ENCODE assay signal across 9 cellular contexts in genomic region chr4:2793920-2794706, GRCh38. TPM values are rescaled to one million over a fixed set of nuclear protein-coding genes. Genes with fewer than 3 reads are reported as not detected.
DNase-seq lines count a peak whose midpoint lies in the region; ATAC-seq, FAIRE-seq and TF ChIP-seq lines count a peak whose summit lies in the region.
"Had no signal": no experiment of that assay in that cellular context is flagged by ENCODE, and none has a peak within 500 bp of the region (broad histone marks: within the 10 kb centered on the region; RNA-seq: fewer than 3 reads in every experiment).

No MANE protein-coding gene starts in this region.

- H3K4me1 ChIP-seq in H1 (replicated peaks in 1 of 4; ENCODE audit: control insufficient read depth in 3 of 4, insufficient read depth in 4 of 4, low read length in 3 of 4), result peaks cover 0 to 21% (median 10%) of the 10 kb centered on the region in 4 experiments; a peak in 6 of 7 replicates

- H3K27ac Mint-ChIP-seq in naive B cell, result peak overlapping the region in 4 of 6 donors; percentile 82 to 95 (median 92)

- ATAC-seq in naive B cell (ENCODE audit: low read depth in 2 of 2) (no peak), omental fat pad (ENCODE audit: low FRiP score) (no peak), GM21526 (IDR thresholded peaks at IDR 0.05; ENCODE audit: low FRiP score, unreplicated experiment) (no peak)

- H3K79me1 ChIP-seq in H1 (ENCODE audit: low read depth, low read length), result 0 out of 2 replicates have a peak, but pooled peaks cover 2% of the 10 kb centered on the region

- no peak overlapping the region for H2BK20ac ChIP-seq in H1 (ENCODE audit: low read length)

- H3K27ac ChIP-seq in H1 (ENCODE audit: low read depth, low read length), result no peak overlapping the region
- H3K27ac ChIP-seq: 22Rv1 had no signal

- no peak overlapping the region for H2AFZ ChIP-seq in H1 (ENCODE audit: low read length)

- H3K27me3 Mint-ChIP-seq in naive B cell, result no peaks in the 10 kb centered on the region

- WGBS in H1 (ENCODE audit: extremely low coverage in 1 of 2, insufficient coverage in 1 of 2, insufficient read length in 1 of 2, insufficient replicate concordance in 2 of 2, low coverage in 1 of 2, low lambda C conversion rate in 2 of 2, missing lambda C conversion rate in 1 of 2), 2 experiments, result 84% methylated on average over 14 of the region's 14 CpGs; no CpG with 5 or more reads in 1 of the 2 experiments

- H4K91ac ChIP-seq in H1 (replicated peaks; ENCODE audit: insufficient read length, low read length), result no peak overlapping the region

- no peak overlapping the region for H3K56ac ChIP-seq in H1 (replicated peaks; ENCODE audit: insufficient read length, low read depth, low read length)

- H3K14ac ChIP-seq in H1 (ENCODE audit: insufficient read length), result no peak overlapping the region

- CTCF ChIA-PET in H1 (lab: Charles Lee; ENCODE audit: partially characterized antibody), result interaction anchor here (1.4 to 1.5 kb wide), 2 partner anchors 30 to 37 kb away, joined by 3 to 4 read pairs; no protein-coding TSS in a partner anchor

- H4K8ac ChIP-seq in H1 (ENCODE audit: extremely low read depth, insufficient read depth, low read length), result 0 out of 2 replicates have a peak overlapping the region, but pooled peaks have one; percentile 28

- no peak for TF ChIP-seq EP300 in H1 (IDR thresholded peaks at IDR 0.05; ENCODE audit: borderline replicate concordance in 1 of 2, low read depth in 2 of 2, low read length in 2 of 2)

- no peaks in the 10 kb centered on the region for H3K36me3 Mint-ChIP-seq in naive B cell

- H3K27me3 ChIP-seq in H1 (replicated peaks in 1 of 4; ENCODE audit: control insufficient read depth in 3 of 4, extremely low read depth in 1 of 4, insufficient read depth in 3 of 4, low read length in 3 of 4), result peaks cover 0 to 19% (median 12%) of the 10 kb centered on the region in 4 experiments; a peak in 5 of 7 replicates

- H3K36me3 ChIP-seq in H1 (ENCODE audit: control insufficient read depth in 2 of 4, insufficient read depth in 4 of 4, low read length in 3 of 4), result no peaks in the 10 kb centered on the region

- H3K4me3 Mint-ChIP-seq in naive B cell, result peak overlapping the region; percentile 82 to 97 (median 90)

- H3K9me3 ChIP-seq in H1 (ENCODE audit: insufficient read depth in 2 of 2, low read depth in 1 of 2, low read length in 1 of 2), result no peaks in the 10 kb centered on the region; a peak in 1 of 4 replicates

- H3K23ac ChIP-seq in H1 (ENCODE audit: insufficient read length), result no peak overlapping the region

- peak overlapping the region; percentile 48 to 81 for H3K4me2 ChIP-seq in H1 (ENCODE audit: insufficient read depth in 1 of 2, low read depth in 2 of 2, low read length in 2 of 2)

- H3K4me3 ChIP-seq in H1 (ENCODE audit: extremely low read depth in 1 of 4, insufficient read depth in 2 of 4, low read depth in 3 of 4, low read length in 4 of 4), result peak overlapping the region; percentile 38 to 65 (median 40); a peak in 5 of 8 replicates

- H3K23me2 ChIP-seq in H1 (ENCODE audit: low read depth, low read length), result no peaks in the 10 kb centered on the region; the same call in 1 of the 2 replicates

- H3K9me3 Mint-ChIP-seq in naive B cell, result no peaks in the 10 kb centered on the region

- TF ChIP-seq CTCF in H1 (IDR thresholded peaks at IDR 0.05; ENCODE audit: control extremely low read depth in 1 of 3, insufficient read depth in 1 of 3, low read depth in 1 of 3, low read length in 3 of 3) (no peak), omental fat pad (IDR thresholded peaks at IDR 0.05) (no peak)

- no peak for TF ChIP-seq RAD21 in H1 (IDR thresholded peaks at IDR 0.05 in 1 of 2, conservative IDR thresholded peaks at IDR 0.05 in 1 of 2; ENCODE audit: low read depth in 2 of 2, low read length in 2 of 2)

- no peaks in the 10 kb centered on the region for H3K79me2 ChIP-seq in H1 (ENCODE audit: control insufficient read depth in 1 of 2, insufficient read depth in 2 of 2, low read length in 2 of 2)

- FAIRE-seq in H1 (lab: Jason Lieb, UNC), result no peak

- DNase-seq in DMS53 (lab: John Stamatoyannopoulos, UW) (peak; percentile 57), DMS53 treated with DMSO at 0.1 percent for 48 hours (lab: John Stamatoyannopoulos, UW; ENCODE audit: unreplicated experiment) (no peak), SKM-1 (lab: John Stamatoyannopoulos, UW; ENCODE audit: unreplicated experiment) (peak; percentile 30), H1 (ENCODE audit: low read depth in 1 of 2, low spot score in 2 of 2) (no peak), naive B cell (no peak), omental fat pad (ENCODE audit: low spot score) (no peak)
- no peak for DNase-seq in effector CD4-positive, alpha-beta T cell

- no peak for TF ChIP-seq POLR2A in H1 (IDR thresholded peaks at IDR 0.05; ENCODE audit: control extremely low read depth in 1 of 2, low read depth in 2 of 2, low read length in 2 of 2)

- no peak overlapping the region for H3K9ac ChIP-seq in H1 (replicated peaks in 1 of 4; ENCODE audit: extremely low read depth in 1 of 4, low read depth in 3 of 4, low read length in 3 of 4)

- peak overlapping the region; percentile 73; the same call in 1 of the 2 replicates for H2BK5ac ChIP-seq in H1 (ENCODE audit: low read depth, low read length)

- H2AK5ac ChIP-seq in H1 (ENCODE audit: low read depth, low read length), result no peak overlapping the region

- H2BK120ac ChIP-seq in H1 (replicated peaks; ENCODE audit: low read depth, low read length), result no peak overlapping the region

- H3K4ac ChIP-seq in H1 (replicated peaks; ENCODE audit: insufficient read length, low read depth, low read length), result no peak overlapping the region

- H3K4me1 Mint-ChIP-seq in naive B cell, result peaks cover 59 to 85% (median 80%) of the 10 kb centered on the region in 3 donors

- POLR2A ChIA-PET in H1 (lab: Charles Lee; ENCODE audit: partially characterized antibody), result interaction anchor here (0.7 to 1.7 kb wide), 7 partner anchors 11 to 135 kb away, joined by 3 to 10 read pairs (median 4); no protein-coding TSS in a partner anchor

- H4K20me1 ChIP-seq in H1 (replicated peaks in 1 of 2; ENCODE audit: control insufficient read depth in 1 of 2, insufficient read depth in 2 of 2, low read length in 2 of 2), result peaks cover 2 to 4% of the 10 kb centered on the region in 2 experiments

- H2BK12ac ChIP-seq in H1 (ENCODE audit: low read depth, low read length), result peak overlapping the region; percentile 85

- H3K18ac ChIP-seq in H1 (ENCODE audit: extremely low read depth, low read length), result peak overlapping the region; percentile 19

- H2BK15ac ChIP-seq in H1 (ENCODE audit: low read length), result peak overlapping the region; percentile 48; the same call in 1 of the 2 replicates

- no peak overlapping the region for H4K5ac ChIP-seq in H1 (ENCODE audit: insufficient read length, low read depth, low read length)

TF ChIP-seq in H1, 55 proteins besides CTCF, POLR2A, EP300 and RAD21 (continues in another document):
- no peak for TF ChIP-seq HDAC6 (IDR thresholded peaks at IDR 0.05; ENCODE audit: low read depth, low read length)
- no peak for TF ChIP-seq CHD2 (IDR thresholded peaks at IDR 0.05; ENCODE audit: low read length)
- no peak for TF ChIP-seq TEAD4 (IDR thresholded peaks at IDR 0.05; ENCODE audit: low read depth, low read length)
- no peak for TF ChIP-seq ASH2L (IDR thresholded peaks at IDR 0.05; ENCODE audit: low read length)
- TF ChIP-seq YY1 (IDR thresholded peaks at IDR 0.05; ENCODE audit: low read depth, low read length), result no peak
- TF ChIP-seq POU5F1 (IDR thresholded peaks at IDR 0.05; ENCODE audit: low read depth, low read length), result no peak
- TF ChIP-seq CEBPB (IDR thresholded peaks at IDR 0.05; ENCODE audit: low read depth, low read length), result no peak
- TF ChIP-seq SIX5 (IDR thresholded peaks at IDR 0.05; ENCODE audit: low read depth, low read length), result no peak
- no peak for TF ChIP-seq SRF (IDR thresholded peaks at IDR 0.05; ENCODE audit: low read depth, low read length)

RNA-seq across cellular contexts. Expression of gene SH3BP2, which starts 1.2 kb away (rescaled TPM):
- 31.4 and 32.4 TPM in 2 replicates for total RNA-seq in H1 (2021; fragmentation: NEBNext Ultra II Directional; extraction: Animal tissue kit (Norgen Biotek cat#: 25700))
- polyA plus RNA-seq in H1 (2011; rRNA removed), result 27.4 and 45.8 TPM in 2 replicates
- 29.6 TPM for polyA plus RNA-seq in H1 (2011; cell fraction: cytosol; rRNA removed)
- polyA plus RNA-seq in H1 (2011; cell fraction: nucleus; rRNA removed), result 119 TPM
- polyA plus RNA-seq in H1 (2012, experiment 1 of 2), result 18.2 to 28.4 TPM (median 24.8 TPM) in 4 replicates
- polyA plus RNA-seq in H1 (2012, experiment 2 of 2), result 13.6 TPM
- polyA plus RNA-seq in H1 (2013, experiment 1 of 2), result 19.6 TPM
- polyA plus RNA-seq in H1 (2013, experiment 2 of 2), result 18.1 TPM
- polyA minus RNA-seq in H1 (2011; rRNA and poly(A)+ RNA removed), result 52.4 and 64.8 TPM in 2 replicates
- polyA minus RNA-seq in H1 (2011; cell fraction: cytosol; rRNA and poly(A)+ RNA removed), result 25.8 TPM
- polyA minus RNA-seq in H1 (2011; cell fraction: nucleus; rRNA and poly(A)+ RNA removed), result 51.1 TPM
- 10 to 100 TPM; 14.3 to 91.1 (median 28.7) TPM for polyA plus RNA-seq in naive B cell (ENCODE audit: low read depth in 6 of 6)
- total RNA-seq in omental fat pad, result 100 to 1,000 TPM in 1 of 4 donors, 10 to 100 TPM in 3; 26.2 to 109 (median 66.0) TPM

RNA-seq across cellular contexts. Expression of gene TNIP2, which starts 38.0 kb away (rescaled TPM):
- total RNA-seq in H1 (2021; fragmentation: NEBNext Ultra II Directional; extraction: Animal tissue kit (Norgen Biotek cat#: 25700)), result 36.2 and 37.7 TPM in 2 replicates
- 23.7 and 35.7 TPM in 2 replicates for polyA plus RNA-seq in H1 (2011; rRNA removed)
- polyA plus RNA-seq in H1 (2011; cell fraction: cytosol; rRNA removed), result 41.8 TPM
- 54.1 TPM for polyA plus RNA-seq in H1 (2011; cell fraction: nucleus; rRNA removed)
- polyA plus RNA-seq in H1 (2012, experiment 1 of 2), result 26.4 to 39.9 TPM (median 39.1 TPM) in 4 replicates
- polyA plus RNA-seq in H1 (2012, experiment 2 of 2), result 29.2 TPM
- 21.6 TPM for polyA plus RNA-seq in H1 (2013, experiment 1 of 2)
- 23.2 TPM for polyA plus RNA-seq in H1 (2013, experiment 2 of 2)
- polyA minus RNA-seq in H1 (2011; rRNA and poly(A)+ RNA removed), result 7.9 and 15.5 TPM in 2 replicates
- polyA minus RNA-seq in H1 (2011; cell fraction: cytosol; rRNA and poly(A)+ RNA removed), result 13.5 TPM
- polyA minus RNA-seq in H1 (2011; cell fraction: nucleus; rRNA and poly(A)+ RNA removed), result 19.3 TPM
- polyA plus RNA-seq in naive B cell (ENCODE audit: low read depth in 6 of 6), result 10 to 100 TPM; 25.4 to 36.2 (median 35.3) TPM
- 100 to 1,000 TPM in 1 of 4 donors, 10 to 100 TPM in 3; 50.1 to 108 (median 75.4) TPM for total RNA-seq in omental fat pad

RNA-seq across cellular contexts. Expression of gene ADD1, which starts 49.5 kb away (rescaled TPM):
- total RNA-seq in H1 (2021; fragmentation: NEBNext Ultra II Directional; extraction: Animal tissue kit (Norgen Biotek cat#: 25700)), result 132 and 143 TPM in 2 replicates
- 113 and 219 TPM in 2 replicates for polyA plus RNA-seq in H1 (2011; rRNA removed)
- 94.0 TPM for polyA plus RNA-seq in H1 (2011; cell fraction: cytosol; rRNA removed)
- 253 TPM for polyA plus RNA-seq in H1 (2011; cell fraction: nucleus; rRNA removed)
- polyA plus RNA-seq in H1 (2012, experiment 1 of 2), result 98.4 to 131 TPM (median 126 TPM) in 4 replicates
- polyA plus RNA-seq in H1 (2012, experiment 2 of 2), result 79.3 TPM
- 150 TPM for polyA plus RNA-seq in H1 (2013, experiment 1 of 2)
- 143 TPM for polyA plus RNA-seq in H1 (2013, experiment 2 of 2)
- 76.5 and 77.9 TPM in 2 replicates for polyA minus RNA-seq in H1 (2011; rRNA and poly(A)+ RNA removed)
- polyA minus RNA-seq in H1 (2011; cell fraction: cytosol; rRNA and poly(A)+ RNA removed), result 51.5 TPM
- polyA minus RNA-seq in H1 (2011; cell fraction: nucleus; rRNA and poly(A)+ RNA removed), result 72.5 TPM
- polyA plus RNA-seq in naive B cell (ENCODE audit: low read depth in 6 of 6), result 100 to 1,000 TPM; 325 to 440 (median 349) TPM
- total RNA-seq in omental fat pad, result 100 to 1,000 TPM; 155 to 269 (median 177) TPM

Comparison
In these comparisons a context has a peak if more than half of its experiments do, and no peak if none do; other contexts are left out.
1. DNase-seq: peak in DMS53 (single experiment) and SKM-1 (single experiment); none in DMS53 treated with DMSO at 0.1 percent for 48 hours (single experiment), H1 (0 of 2), naive B cell (single experiment), omental fat pad (single experiment) and effector CD4-positive, alpha-beta T cell (single experiment).